18 cellular contexts compared by ENCODE assay signal in the genomic region with DNA sequence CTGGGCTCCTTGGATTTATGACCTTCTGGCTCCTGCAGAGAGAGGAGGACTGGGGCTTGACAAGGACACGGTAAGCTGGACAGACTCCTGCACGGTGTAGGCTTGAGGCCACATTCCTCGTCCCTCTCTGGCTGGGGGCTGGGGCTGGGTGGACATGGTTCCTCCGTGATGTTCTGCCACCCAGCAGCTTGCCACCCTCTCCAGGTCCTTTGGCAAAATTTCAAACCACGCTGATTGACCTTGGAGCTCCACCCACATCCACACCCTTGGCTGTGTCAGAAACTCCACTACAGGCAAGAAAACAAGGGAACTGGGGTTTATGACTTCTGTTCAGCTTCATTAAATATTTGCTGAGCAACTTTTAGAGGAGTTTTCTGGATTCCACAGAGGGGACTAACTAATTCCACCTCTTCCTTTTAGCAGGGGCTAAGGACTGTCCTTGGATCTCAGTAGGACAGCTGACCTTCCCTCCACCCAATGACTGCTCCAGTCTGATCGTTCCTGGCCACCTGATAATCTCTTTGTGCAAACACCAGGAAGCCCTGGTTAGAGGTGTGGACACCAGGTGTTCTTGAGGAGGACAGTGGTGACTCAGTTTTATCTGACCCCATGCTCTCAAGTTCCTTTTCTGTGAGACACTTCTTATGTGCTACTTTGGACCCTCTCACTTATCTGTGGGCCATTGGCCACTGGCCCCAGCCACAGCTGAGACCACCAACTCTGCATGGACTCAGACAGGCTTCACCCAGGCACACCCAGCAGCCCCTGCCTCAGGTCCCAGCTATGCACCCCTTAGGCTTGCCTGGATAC. TPM values are rescaled to one million over a fixed set of nuclear protein-coding genes. Genes with fewer than 3 reads are reported as not detected.
DNase-seq lines count a peak whose midpoint lies in the region; ATAC-seq and TF ChIP-seq lines count a peak whose summit lies in the region.
"Had no signal": no experiment of that assay in that cellular context is flagged by ENCODE, and none has a peak within 500 bp of the region (broad histone marks: within the 10 kb centered on the region; RNA-seq: fewer than 3 reads in every experiment).

No MANE protein-coding gene starts in this region.

- H3K4me1 ChIP-seq in H9 (ENCODE audit: insufficient read depth, low read length) = peaks cover 2% of the 10 kb centered on the region
- H3K4me1 ChIP-seq: uterus had no signal

- H3K23me2 ChIP-seq in H9 (ENCODE audit: insufficient read length, low read depth, low read length, poor library complexity, severe bottlenecking) = no peaks in the 10 kb centered on the region

- no peak overlapping the region for H2BK15ac ChIP-seq in H9 (ENCODE audit: low read depth, low read length)

- no peaks in the 10 kb centered on the region for H4K20me1 ChIP-seq in H9 (ENCODE audit: control insufficient read depth, insufficient read depth, insufficient read length)

- H3K36me3 Mint-ChIP-seq in H9 (ENCODE audit: insufficient read depth in 1 of 3, low read depth in 3 of 3) = no peaks in the 10 kb centered on the region; a peak in 1 of 7 replicates
- H3K36me3 Mint-ChIP-seq in natural killer cell = no peaks in the 10 kb centered on the region
- H3K36me3 Mint-ChIP-seq: stimulated activated memory B cell treated with anti-CD40 and anti-IgM and Interleukin-4, amounts not matched to agents 10 μg/mL and 1 μg/mL and 100 μg/mL, for 72 hours had no signal

- no peak overlapping the region for H2BK5ac ChIP-seq in H9 (ENCODE audit: insufficient read length, low read length)

- no peak overlapping the region for H3K56ac ChIP-seq in H9 (ENCODE audit: insufficient read length, low read depth, low read length)

- peaks cover 17% of the 10 kb centered on the region for H3K27me3 Mint-ChIP-seq in H9 (ENCODE audit: low read depth)
- H3K27me3 Mint-ChIP-seq in natural killer cell (ENCODE audit: low read depth in 2 of 2) = peaks cover 72 to 86% of the 10 kb centered on the region in 2 donors
- H3K27me3 Mint-ChIP-seq: activated CD8-positive, alpha-beta T cell treated with anti-CD3 and anti-CD28 coated beads for 36 hours; stimulated activated memory B cell treated with anti-CD40 and anti-IgM and Interleukin-4, amounts not matched to agents 10 μg/mL and 1 μg/mL and 100 μg/mL, for 72 hours had no signal

- H3K4me3 Mint-ChIP-seq in H9 (no peak overlapping the region), natural killer cell (no peak overlapping the region)
- H3K4me3 Mint-ChIP-seq: activated CD8-positive, alpha-beta T cell treated with anti-CD3 and anti-CD28 coated beads for 36 hours; activated naive CD4-positive, alpha-beta T cell treated with anti-CD3 and anti-CD28 coated beads for 36 hours; stimulated activated memory B cell treated with anti-CD40 and anti-IgM and Interleukin-4, amounts not matched to agents 10 μg/mL and 1 μg/mL and 100 μg/mL, for 72 hours had no signal

- H3K4me1 Mint-ChIP-seq in H9 (peaks cover 28 to 31% of the 10 kb centered on the region in 2 experiments), natural killer cell (peaks cover 9 to 25% of the 10 kb centered on the region in 2 donors)

- H3K27me3 ChIP-seq in H9 (ENCODE audit: insufficient read depth, low read length) = no peaks in the 10 kb centered on the region
- H3K27me3 ChIP-seq: uterus had no signal

- no peak overlapping the region for H3T11ph ChIP-seq in H9 (ENCODE audit: low read length)

- CTCF ChIA-PET in HEK293T (lab: Yijun Ruan, JAX) = no interaction called here

- H3K18ac ChIP-seq in H9 (ENCODE audit: insufficient read length, low read depth, low read length) = no peak overlapping the region

- H4K5ac ChIP-seq in H9 (ENCODE audit: insufficient read length, low read depth, low read length) = no peak overlapping the region

- intact Hi-C loops in natural killer cell (cut with micrococcal nuclease) = no loop called here

- no peak overlapping the region for H2BK12ac ChIP-seq in H9 (ENCODE audit: insufficient read length, low read depth, low read length)

- no CpG with 5 or more reads among the region's 6 CpGs for WGBS in H9 (ENCODE audit: extremely low coverage, insufficient read length, low lambda C conversion rate)

- no peak overlapping the region for H3K9ac ChIP-seq in H9 (ENCODE audit: extremely low read depth, insufficient read length, low read length)

- 0 out of 7 replicates have a peak overlapping the region, but pooled peaks of 1 of the 3 experiments have one; percentile 44 for H3K27ac Mint-ChIP-seq in H9
- no peak overlapping the region for H3K27ac Mint-ChIP-seq in natural killer cell
- H3K27ac Mint-ChIP-seq: activated CD8-positive, alpha-beta T cell treated with anti-CD3 and anti-CD28 coated beads for 36 hours; activated naive CD4-positive, alpha-beta T cell treated with anti-CD3 and anti-CD28 coated beads for 36 hours had no signal

- H3K9me3 Mint-ChIP-seq in H9 (no peaks in the 10 kb centered on the region), natural killer cell (no peaks in the 10 kb centered on the region)
- H3K9me3 Mint-ChIP-seq: stimulated activated memory B cell treated with anti-CD40 and anti-IgM and Interleukin-4, amounts not matched to agents 10 μg/mL and 1 μg/mL and 100 μg/mL, for 72 hours had no signal

- no peak overlapping the region for H3K23ac ChIP-seq in H9 (ENCODE audit: insufficient read length, low read depth, low read length)

- no peak overlapping the region for H3K27ac ChIP-seq in H9 (ENCODE audit: insufficient read length, low read depth, low read length)
- H3K27ac ChIP-seq in coronary artery = no peak overlapping the region
- H3K27ac ChIP-seq: uterus had no signal

- no peak overlapping the region for H3K4me3 ChIP-seq in coronary artery
- H3K4me3 ChIP-seq: uterus had no signal

- POLR2A ChIA-PET in HEK293T (lab: Yijun Ruan, JAX) = no interaction called here

- no peak overlapping the region for H3K4me2 ChIP-seq in H9 (ENCODE audit: insufficient read depth, insufficient read length, low read length)

- H2BK20ac ChIP-seq in H9 (ENCODE audit: low read depth, low read length, poor library complexity, severe bottlenecking) = no peak overlapping the region

- DNase-seq in CD1c-positive myeloid dendritic cell (ENCODE audit: extremely low spot score) (peak; percentile 30), H9 (peak; percentile 17), coronary artery (ENCODE audit: low spot score) (peak; percentile 55), natural killer cell (peak; percentile 11), NCI-H2107 (lab: John Stamatoyannopoulos, UW) (no peak), dermis blood vessel endothelial cell (no peak), HEK293T (ENCODE audit: extremely low spot score) (no peak)
- DNase-seq: activated CD8-positive, alpha-beta T cell treated with anti-CD3 and anti-CD28 coated beads for 36 hours; IMR-90; NCI-H146; NCI-H526 treated with DMSO at 0.1 percent for 48 hours; stimulated activated CD4-positive, alpha-beta T cell treated with anti-CD3 and anti-CD28 coated beads, Interleukin-4, amount 100 ng/mL, for 4 hours; uterus had no signal

- H2AK5ac ChIP-seq in H9 (ENCODE audit: insufficient read length, low read length) = no peak overlapping the region

- H4K91ac ChIP-seq in H9 (ENCODE audit: insufficient read length, low read depth, low read length) = no peak overlapping the region

- no peaks in the 10 kb centered on the region for H3K79me1 ChIP-seq in H9 (ENCODE audit: insufficient read depth, low read depth, low read length, poor library complexity, severe bottlenecking)

- H3K79me2 ChIP-seq in H9 (ENCODE audit: insufficient read depth, low read length) = no peaks in the 10 kb centered on the region

- no peak overlapping the region for H2AFZ ChIP-seq in H9 (ENCODE audit: low read length)

- ATAC-seq in natural killer cell (no peak), GM18868 (IDR thresholded peaks at IDR 0.05; ENCODE audit: unreplicated experiment) (no peak)
- ATAC-seq: activated CD8-positive, alpha-beta T cell treated with anti-CD3 and anti-CD28 coated beads for 36 hours; right cardiac atrium; stimulated activated memory B cell treated with anti-CD40 and anti-IgM and Interleukin-4, amounts not matched to agents 10 μg/mL and 1 μg/mL and 100 μg/mL, for 72 hours had no signal

- no peak overlapping the region for H2BK120ac ChIP-seq in H9 (ENCODE audit: low read depth, low read length, poor library complexity, severe bottlenecking)

- no peak overlapping the region for H4K8ac ChIP-seq in H9 (replicated peaks; ENCODE audit: insufficient read length, low read depth, low read length)

- no peak overlapping the region for H3K14ac ChIP-seq in H9 (ENCODE audit: insufficient read depth, low read length)

- H3K4ac ChIP-seq in H9 (ENCODE audit: low read depth, low read length) = no peak overlapping the region

- no peaks in the 10 kb centered on the region for H3K9me3 ChIP-seq in H9 (ENCODE audit: control insufficient read depth, low read depth, low read length)
- H3K9me3 ChIP-seq: uterus had no signal

- no peak for TF ChIP-seq CTCF in H9 (conservative IDR thresholded peaks at IDR 0.05)
- no peak for TF ChIP-seq CTCF in coronary artery (IDR thresholded peaks at IDR 0.05)
- TF ChIP-seq CTCF in natural killer cell (IDR thresholded peaks at IDR 0.05) = no peak

TF ChIP-seq in HEK293T, 16 proteins besides CTCF, POLR2A, EP300 and RAD21:
- TF ChIP-seq ZNF384 (IDR thresholded peaks at IDR 0.05) (no peak), BHLHE40 (IDR thresholded peaks at IDR 0.05; ENCODE audit: borderline replicate concordance) (no peak), FOXM1 (IDR thresholded peaks at IDR 0.05; ENCODE audit: borderline replicate concordance) (no peak), FOXA1 (IDR thresholded peaks at IDR 0.05) (no peak), SUZ12 (IDR thresholded peaks at IDR 0.05) (no peak)
- TF ChIP-seq, protein P1, sequence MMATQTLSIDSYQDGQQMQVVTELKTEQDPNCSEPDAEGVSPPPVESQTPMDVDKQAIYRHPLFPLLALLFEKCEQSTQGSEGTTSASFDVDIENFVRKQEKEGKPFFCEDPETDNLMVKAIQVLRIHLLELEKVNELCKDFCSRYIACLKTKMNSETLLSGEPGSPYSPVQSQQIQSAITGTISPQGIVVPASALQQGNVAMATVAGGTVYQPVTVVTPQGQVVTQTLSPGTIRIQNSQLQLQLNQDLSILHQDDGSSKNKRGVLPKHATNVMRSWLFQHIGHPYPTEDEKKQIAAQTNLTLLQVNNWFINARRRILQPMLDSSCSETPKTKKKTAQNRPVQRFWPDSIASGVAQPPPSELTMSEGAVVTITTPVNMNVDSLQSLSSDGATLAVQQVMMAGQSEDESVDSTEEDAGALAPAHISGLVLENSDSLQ (IDR thresholded peaks at IDR 0.05) = no peak

RNA-seq across cellular contexts. Expression of a gene that starts 29.3 kb away (rescaled TPM):
- total RNA-seq in H9 (2021) (0.11 TPM in 1 of 2 replicates, not detected in the other), natural killer cell (1 to 10 TPM in 1 of 3 donors, under 1 TPM in 2; 0.09 to 1.1 (median 0.40) TPM), dermis blood vessel endothelial cell (not detected in 2 replicates)
- total RNA-seq: bronchial epithelial cell, IMR-90, uterus had no signal

RNA-seq across cellular contexts. Expression of a gene that starts 31.0 kb away (rescaled TPM):
- total RNA-seq in H9 (2021) = 297 and 302 TPM in 2 replicates
- total RNA-seq in natural killer cell = 10 to 100 TPM in 1 of 3 donors, 1 to 10 TPM in 2; 4.7 to 36.3 (median 5.1) TPM
- total RNA-seq in dermis blood vessel endothelial cell = 38.7 and 69.9 TPM in 2 replicates

Comparison
In these comparisons a context has a peak if more than half of its experiments do, and no peak if none do; other contexts are left out.
1. DNase-seq: peak in CD1c-positive myeloid dendritic cell (single experiment), H9 (single experiment), coronary artery (single experiment) and natural killer cell (single experiment); none in NCI-H2107 (single experiment), dermis blood vessel endothelial cell (single experiment) and HEK293T (single experiment).